Comparison of ENCODE assay signal across 1 cellular context in genomic region chr4:30946288-30946687, GRCh38.
TF ChIP-seq lines count a peak whose summit lies in the region.

No MANE protein-coding gene starts in this region.

TF ChIP-seq in HCT116, 20 proteins besides CTCF, POLR2A, EP300 and RAD21 (continued from another document):
- TF ChIP-seq, protein P1, sequence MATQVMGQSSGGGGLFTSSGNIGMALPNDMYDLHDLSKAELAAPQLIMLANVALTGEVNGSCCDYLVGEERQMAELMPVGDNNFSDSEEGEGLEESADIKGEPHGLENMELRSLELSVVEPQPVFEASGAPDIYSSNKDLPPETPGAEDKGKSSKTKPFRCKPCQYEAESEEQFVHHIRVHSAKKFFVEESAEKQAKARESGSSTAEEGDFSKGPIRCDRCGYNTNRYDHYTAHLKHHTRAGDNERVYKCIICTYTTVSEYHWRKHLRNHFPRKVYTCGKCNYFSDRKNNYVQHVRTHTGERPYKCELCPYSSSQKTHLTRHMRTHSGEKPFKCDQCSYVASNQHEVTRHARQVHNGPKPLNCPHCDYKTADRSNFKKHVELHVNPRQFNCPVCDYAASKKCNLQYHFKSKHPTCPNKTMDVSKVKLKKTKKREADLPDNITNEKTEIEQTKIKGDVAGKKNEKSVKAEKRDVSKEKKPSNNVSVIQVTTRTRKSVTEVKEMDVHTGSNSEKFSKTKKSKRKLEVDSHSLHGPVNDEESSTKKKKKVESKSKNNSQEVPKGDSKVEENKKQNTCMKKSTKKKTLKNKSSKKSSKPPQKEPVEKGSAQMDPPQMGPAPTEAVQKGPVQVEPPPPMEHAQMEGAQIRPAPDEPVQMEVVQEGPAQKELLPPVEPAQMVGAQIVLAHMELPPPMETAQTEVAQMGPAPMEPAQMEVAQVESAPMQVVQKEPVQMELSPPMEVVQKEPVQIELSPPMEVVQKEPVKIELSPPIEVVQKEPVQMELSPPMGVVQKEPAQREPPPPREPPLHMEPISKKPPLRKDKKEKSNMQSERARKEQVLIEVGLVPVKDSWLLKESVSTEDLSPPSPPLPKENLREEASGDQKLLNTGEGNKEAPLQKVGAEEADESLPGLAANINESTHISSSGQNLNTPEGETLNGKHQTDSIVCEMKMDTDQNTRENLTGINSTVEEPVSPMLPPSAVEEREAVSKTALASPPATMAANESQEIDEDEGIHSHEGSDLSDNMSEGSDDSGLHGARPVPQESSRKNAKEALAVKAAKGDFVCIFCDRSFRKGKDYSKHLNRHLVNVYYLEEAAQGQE (IDR thresholded peaks at IDR 0.05; ENCODE audit: low read depth), result no peak
- TF ChIP-seq ATF3 (IDR thresholded peaks at IDR 0.05), result no peak
- TF ChIP-seq POLR2AphosphoS5 (IDR thresholded peaks at IDR 0.05; ENCODE audit: low read depth, low read length), result no peak
- no peak for TF ChIP-seq JUND (IDR thresholded peaks at IDR 0.05)
